In genomic region chr5:56172225-56172624, GRCh38 we compare ENCODE assay signal across 17 cellular contexts.
A peak's percentile ranks its signal among the peaks of the same experiment; 100 is the strongest.
DNase-seq lines count a peak whose midpoint lies in the region; ATAC-seq and TF ChIP-seq lines count a peak whose summit lies in the region.
"Had no signal": no experiment of that assay in that cellular context is flagged by ENCODE, and none has a peak within 500 bp of the region (broad histone marks: within the 10 kb centered on the region; RNA-seq: fewer than 3 reads in every experiment).

No MANE protein-coding gene starts in this region.

- no peak overlapping the region for H4K91ac ChIP-seq in H9 (ENCODE audit: insufficient read length, low read depth, low read length)

- no peak for TF ChIP-seq CTCF in activated CD8-positive, alpha-beta T cell treated with anti-CD3 and anti-CD28 coated beads for 36 hours (IDR thresholded peaks at IDR 0.05)
- no peak for TF ChIP-seq CTCF in omental fat pad (IDR thresholded peaks at IDR 0.05)
- TF ChIP-seq CTCF in H9 (conservative IDR thresholded peaks at IDR 0.05) = no peak

- H3K4me1 Mint-ChIP-seq in activated CD8-positive, alpha-beta T cell treated with anti-CD3 and anti-CD28 coated beads for 36 hours (ENCODE audit: low read depth) = peaks cover 22% of the 10 kb centered on the region
- peaks cover 18% of the 10 kb centered on the region for H3K4me1 Mint-ChIP-seq in activated CD8-positive, alpha-beta T cell treated with anti-CD3 and anti-CD28 coated beads, Interleukin-2, amount 10 ng/mL, durations not matched to agents 7 days and 5 days (ENCODE audit: low read depth)
- peaks cover 18 to 22% of the 10 kb centered on the region in 2 experiments for H3K4me1 Mint-ChIP-seq in H9

- H4K8ac ChIP-seq in H9 (replicated peaks; ENCODE audit: insufficient read length, low read depth, low read length) = no peak overlapping the region

- no peak overlapping the region for H3K23ac ChIP-seq in H9 (ENCODE audit: insufficient read length, low read depth, low read length)

- CTCF ChIA-PET in activated CD8-positive, alpha-beta T cell treated with anti-CD3 and anti-CD28 coated beads for 36 hours (lab: Charles Lee) = interaction anchor here (0.7 to 1.0 kb wide), 2 partner anchors 28 to 29 kb away, joined by 3 read pairs; no protein-coding TSS in a partner anchor
- CTCF ChIA-PET in activated CD8-positive, alpha-beta T cell treated with anti-CD3 and anti-CD28 coated beads, Interleukin-2, amount 10 ng/mL, durations not matched to agents 7 days and 5 days (lab: Charles Lee) = interaction anchor here (0.8 kb wide), 1 partner anchor 114 kb away, joined by 3 read pairs; no protein-coding TSS in a partner anchor

- H2BK15ac ChIP-seq in H9 (ENCODE audit: low read depth, low read length) = no peak overlapping the region

- H3K79me1 ChIP-seq in H9 (ENCODE audit: insufficient read depth, low read depth, low read length, poor library complexity, severe bottlenecking) = no peaks in the 10 kb centered on the region

- no peak overlapping the region for H2BK120ac ChIP-seq in H9 (ENCODE audit: low read depth, low read length, poor library complexity, severe bottlenecking)

- WGBS in H9 (ENCODE audit: extremely low coverage, insufficient read length, low lambda C conversion rate) = no CpG with 5 or more reads among the region's 1 CpG

- POLR2A ChIA-PET in activated CD8-positive, alpha-beta T cell treated with anti-CD3 and anti-CD28 coated beads for 36 hours (lab: Charles Lee) = no interaction called here
- POLR2A ChIA-PET in activated CD8-positive, alpha-beta T cell treated with anti-CD3 and anti-CD28 coated beads, Interleukin-2, amount 10 ng/mL, durations not matched to agents 7 days and 5 days (lab: Charles Lee) = no interaction called here

- H3K27me3 ChIP-seq in H9 (ENCODE audit: insufficient read depth, low read length) = no peaks in the 10 kb centered on the region
- H3K27me3 ChIP-seq: SJSA1, tibial nerve had no signal

- H3K27ac ChIP-seq in H9 (ENCODE audit: insufficient read length, low read depth, low read length) = no peak overlapping the region
- H3K27ac ChIP-seq: coronary artery, parathyroid adenoma, SJSA1 had no signal

- H2BK5ac ChIP-seq in H9 (ENCODE audit: insufficient read length, low read length) = no peak overlapping the region

- H3K79me2 ChIP-seq in H9 (ENCODE audit: insufficient read depth, low read length) = no peaks in the 10 kb centered on the region
- H3K79me2 ChIP-seq: parathyroid adenoma had no signal

- intact Hi-C loops in activated CD8-positive, alpha-beta T cell treated with anti-CD3 and anti-CD28 coated beads for 36 hours (cut with micrococcal nuclease) = no loop called here

- H3K4me3 Mint-ChIP-seq in activated CD8-positive, alpha-beta T cell treated with anti-CD3 and anti-CD28 coated beads for 36 hours = no peak overlapping the region
- H3K4me3 Mint-ChIP-seq in activated CD8-positive, alpha-beta T cell treated with anti-CD3 and anti-CD28 coated beads, Interleukin-2, amount 10 ng/mL, durations not matched to agents 7 days and 5 days = no peak overlapping the region
- H3K4me3 Mint-ChIP-seq in H9 = no peak overlapping the region

- H2AFZ ChIP-seq in H9 (ENCODE audit: low read length) = no peak overlapping the region
- H2AFZ ChIP-seq: parathyroid adenoma had no signal

- no peak overlapping the region for H3K18ac ChIP-seq in H9 (ENCODE audit: insufficient read length, low read depth, low read length)

- H2BK12ac ChIP-seq in H9 (ENCODE audit: insufficient read length, low read depth, low read length) = no peak overlapping the region

- no peak overlapping the region for H4K5ac ChIP-seq in H9 (ENCODE audit: insufficient read length, low read depth, low read length)

- H4K20me1 ChIP-seq in H9 (ENCODE audit: control insufficient read depth, insufficient read depth, insufficient read length) = no peaks in the 10 kb centered on the region

- H3T11ph ChIP-seq in H9 (ENCODE audit: low read length) = no peak overlapping the region

- peaks cover 6% of the 10 kb centered on the region; the same call in 1 of the 2 replicates for H3K4me1 ChIP-seq in H9 (ENCODE audit: insufficient read depth, low read length)

- H3K27me3 Mint-ChIP-seq in activated CD8-positive, alpha-beta T cell treated with anti-CD3 and anti-CD28 coated beads for 36 hours = no peaks in the 10 kb centered on the region
- peaks cover 13% of the 10 kb centered on the region for H3K27me3 Mint-ChIP-seq in activated CD8-positive, alpha-beta T cell treated with anti-CD3 and anti-CD28 coated beads, Interleukin-2, amount 10 ng/mL, durations not matched to agents 7 days and 5 days (ENCODE audit: low read depth)
- no peaks in the 10 kb centered on the region; the same call in 1 of the 2 replicates for H3K27me3 Mint-ChIP-seq in H9 (ENCODE audit: low read depth)

- H3K14ac ChIP-seq in H9 (ENCODE audit: insufficient read depth, low read length) = no peak overlapping the region

- no peak overlapping the region for H3K4ac ChIP-seq in H9 (ENCODE audit: low read depth, low read length)

- no peak overlapping the region for H3K4me2 ChIP-seq in H9 (ENCODE audit: insufficient read depth, insufficient read length, low read length)

- ATAC-seq in activated CD8-positive, alpha-beta T cell treated with anti-CD3 and anti-CD28 coated beads for 36 hours = no peak
- no peak for ATAC-seq in activated CD8-positive, alpha-beta T cell treated with anti-CD3 and anti-CD28 coated beads, Interleukin-2, amount 10 ng/mL, durations not matched to agents 7 days and 5 days
- ATAC-seq in omental fat pad (ENCODE audit: low FRiP score) (peak; percentile 39), GM19455 (IDR thresholded peaks at IDR 0.05; ENCODE audit: unreplicated experiment) (no peak)

- no peak overlapping the region for H2BK20ac ChIP-seq in H9 (ENCODE audit: low read depth, low read length, poor library complexity, severe bottlenecking)

- DNase-seq in activated CD8-positive, alpha-beta T cell treated with anti-CD3 and anti-CD28 coated beads for 36 hours = no peak
- DNase-seq in activated CD8-positive, alpha-beta T cell treated with anti-CD3 and anti-CD28 coated beads, Interleukin-2, amount 10 ng/mL, durations not matched to agents 7 days and 5 days = no peak
- DNase-seq in MV-4-11 (lab: John Stamatoyannopoulos, UW) = peak; percentile 43
- peak; percentile 54 for DNase-seq in dedifferentiated amniotic fluid mesenchymal stem cell (ENCODE audit: extremely low spot score)
- no peak for DNase-seq in omental fat pad (ENCODE audit: low spot score)
- DNase-seq in hippocampal formation (lab: John Stamatoyannopoulos, UW) = no peak
- no peak for DNase-seq in H9
- DNase-seq: activated CD8-positive, alpha-beta memory T cell treated with anti-CD3 and anti-CD28 coated beads for 24 hours; activated gamma-delta T cell treated with Interleukin-2 at 50 U/mL for 16 hours; DMS153; NCI-H1417 treated with DMSO at 0.1 percent for 48 hours; NCI-H526 had no signal

- no peaks in the 10 kb centered on the region for H3K36me3 Mint-ChIP-seq in activated CD8-positive, alpha-beta T cell treated with anti-CD3 and anti-CD28 coated beads for 36 hours (ENCODE audit: low read depth)
- no peaks in the 10 kb centered on the region for H3K36me3 Mint-ChIP-seq in activated CD8-positive, alpha-beta T cell treated with anti-CD3 and anti-CD28 coated beads, Interleukin-2, amount 10 ng/mL, durations not matched to agents 7 days and 5 days (ENCODE audit: low read depth)
- no peaks in the 10 kb centered on the region; a peak in 1 of 7 replicates for H3K36me3 Mint-ChIP-seq in H9 (ENCODE audit: insufficient read depth in 1 of 3, low read depth in 3 of 3)

- no peak overlapping the region for H3K9ac ChIP-seq in H9 (ENCODE audit: extremely low read depth, insufficient read length, low read length)
- H3K9ac ChIP-seq: parathyroid adenoma had no signal

- no peak overlapping the region for H2AK5ac ChIP-seq in H9 (ENCODE audit: insufficient read length, low read length)

- peak overlapping the region; percentile 20 for H3K27ac Mint-ChIP-seq in activated CD8-positive, alpha-beta T cell treated with anti-CD3 and anti-CD28 coated beads for 36 hours
- H3K27ac Mint-ChIP-seq in activated CD8-positive, alpha-beta T cell treated with anti-CD3 and anti-CD28 coated beads, Interleukin-2, amount 10 ng/mL, durations not matched to agents 7 days and 5 days = no peak overlapping the region
- H3K27ac Mint-ChIP-seq in H9 = no peak overlapping the region

- no peaks in the 10 kb centered on the region for H3K9me3 Mint-ChIP-seq in activated CD8-positive, alpha-beta T cell treated with anti-CD3 and anti-CD28 coated beads for 36 hours
- no peaks in the 10 kb centered on the region for H3K9me3 Mint-ChIP-seq in activated CD8-positive, alpha-beta T cell treated with anti-CD3 and anti-CD28 coated beads, Interleukin-2, amount 10 ng/mL, durations not matched to agents 7 days and 5 days (ENCODE audit: insufficient read depth)
- no peaks in the 10 kb centered on the region for H3K9me3 Mint-ChIP-seq in H9

- H3K9me3 ChIP-seq in H9 (ENCODE audit: control insufficient read depth, low read depth, low read length) = no peaks in the 10 kb centered on the region
- H3K9me3 ChIP-seq: SJSA1, tibial nerve had no signal

- no peaks in the 10 kb centered on the region for H3K23me2 ChIP-seq in H9 (ENCODE audit: insufficient read length, low read depth, low read length, poor library complexity, severe bottlenecking)

- no peak overlapping the region for H3K56ac ChIP-seq in H9 (ENCODE audit: insufficient read length, low read depth, low read length)

Comparison
In these comparisons a context has a peak if more than half of its experiments do, and no peak if none do; other contexts are left out.
1. DNase-seq: peak in MV-4-11 (single experiment) and dedifferentiated amniotic fluid mesenchymal stem cell (single experiment); none in activated CD8-positive, alpha-beta T cell treated with anti-CD3 and anti-CD28 coated beads for 36 hours (single experiment), activated CD8-positive, alpha-beta T cell treated with anti-CD3 and anti-CD28 coated beads, Interleukin-2, amount 10 ng/mL, durations not matched to agents 7 days and 5 days (single experiment), omental fat pad (single experiment), hippocampal formation (0 of 2) and H9 (single experiment).